Comparison of ENCODE assay signal across 7 cellular contexts in genomic region chr18:46555724-46556123, GRCh38.
A peak's percentile ranks its signal among the peaks of the same experiment; 100 is the strongest.
DNase-seq lines count a peak whose midpoint lies in the region; ATAC-seq and TF ChIP-seq lines count a peak whose summit lies in the region.

No MANE protein-coding gene starts in this region.

- H3K4me1 Mint-ChIP-seq in WTC11 = no peaks in the 10 kb centered on the region

- H3K27ac Mint-ChIP-seq in WTC11 = no peak overlapping the region

- CTCF ChIA-PET in WTC11 (lab: Charles Lee) = interaction anchor here (0.6 to 4.0 kb wide), 40 partner anchors 9 to 383 kb away, joined by 3 to 206 read pairs (median 4); partner anchors contain the start of gene LOXHD1

- ATAC-seq in HG02642 (IDR thresholded peaks at IDR 0.05; ENCODE audit: poor library complexity, unreplicated experiment) (peak; percentile 57), WTC11 (peak; percentile 99), GM21619 (IDR thresholded peaks at IDR 0.05; ENCODE audit: unreplicated experiment) (no peak)

- H3K27me3 Mint-ChIP-seq in WTC11 (ENCODE audit: low read depth) = no peaks in the 10 kb centered on the region; the same call in 1 of the 2 replicates

- POLR2A ChIA-PET in WTC11 (lab: Charles Lee) = interaction anchor here (0.9 to 2.0 kb wide), 2 partner anchors 11 to 102 kb away, joined by 3 to 6 read pairs; no protein-coding TSS in a partner anchor

- peak; percentile 66 for TF ChIP-seq CTCF in WTC11 (IDR thresholded peaks at IDR 0.05)

- DNase-seq in G401 (ENCODE audit: low spot score) (peak; percentile 3), WTC11 (ENCODE audit: low spot score) (peak; percentile 77), left kidney (ENCODE audit: low read depth, low spot score) (peak; percentile 39), NCI-H187 treated with DMSO at 0.1 percent for 48 hours (lab: John Stamatoyannopoulos, UW) (no peak), activated gamma-delta T cell (lab: John Stamatoyannopoulos, UW) (no peak)

- no peaks in the 10 kb centered on the region for H3K36me3 Mint-ChIP-seq in WTC11

- H3K4me3 Mint-ChIP-seq in WTC11 = no peak overlapping the region

- in situ Hi-C loops in G401 (cut with HindIII; ENCODE audit: low sequenced_read_pairs) = no loop called here

- peaks cover 2% of the 10 kb centered on the region; the same call in 1 of the 2 replicates for H3K9me3 Mint-ChIP-seq in WTC11

TF ChIP-seq in WTC11, 78 proteins besides CTCF, POLR2A, EP300 and RAD21:
- TF ChIP-seq ZNF396 (CRISPR knock-in tag; IDR thresholded peaks at IDR 0.05; ENCODE audit: borderline replicate concordance) = no peak
- no peak for TF ChIP-seq OVOL2 (CRISPR knock-in tag; IDR thresholded peaks at IDR 0.05; ENCODE audit: borderline replicate concordance)
- TF ChIP-seq E2F4 (CRISPR knock-in tag; IDR thresholded peaks at IDR 0.05; ENCODE audit: borderline replicate concordance, low read depth) = no peak
- TF ChIP-seq ZNF416 (CRISPR knock-in tag; IDR thresholded peaks at IDR 0.05) = no peak
- no peak for TF ChIP-seq FOXP4 (CRISPR knock-in tag; IDR thresholded peaks at IDR 0.05)
- no peak for TF ChIP-seq ZNF219 (CRISPR knock-in tag; IDR thresholded peaks at IDR 0.05; ENCODE audit: borderline replicate concordance)

Comparison
In these comparisons a context has a peak if more than half of its experiments do, and no peak if none do; other contexts are left out.
1. DNase-seq: peak in G401 (single experiment), WTC11 (single experiment) and left kidney (single experiment); none in NCI-H187 treated with DMSO at 0.1 percent for 48 hours (single experiment) and activated gamma-delta T cell (single experiment).